Comparison of ENCODE assay signal across 31 cellular contexts in genomic region chr13:106497079-106497478, GRCh38. TPM values are rescaled to one million over a fixed set of nuclear protein-coding genes. Genes with fewer than 3 reads are reported as not detected.
DNase-seq lines count a peak whose midpoint lies in the region; ATAC-seq and TF ChIP-seq lines count a peak whose summit lies in the region.
"Had no signal": no experiment of that assay in that cellular context is flagged by ENCODE, and none has a peak within 500 bp of the region (broad histone marks: within the 10 kb centered on the region; RNA-seq: fewer than 3 reads in every experiment).

No MANE protein-coding gene starts in this region.

- no peak for ATAC-seq in left lung
- ATAC-seq: activated CD4-positive, CD25-positive, alpha-beta regulatory T cell treated with anti-CD3 and anti-CD28 coated beads, Interleukin-2, amount 50 U/mL, for 24 hours; activated T-helper 17 cell treated with anti-CD3 and anti-CD28 coated beads, Interleukin-2, amount 50 U/mL, for 72 hours; K562; left cardiac atrium; naive thymus-derived CD4-positive, alpha-beta T cell had no signal

- H3K4me1 ChIP-seq in HUES64 (ENCODE audit: insufficient read depth, low read length) (peaks cover 42% of the 10 kb centered on the region), left lung (peaks cover 0 to 57% of the 10 kb centered on the region in 2 donors), skeletal muscle tissue (ENCODE audit: control insufficient read depth in 3 of 3, insufficient read depth in 3 of 3, low read length in 3 of 3) (peaks cover 19 to 36% (median 20%) of the 10 kb centered on the region in 3 donors)
- H3K4me1 ChIP-seq: Caco-2 had no signal

- H3K4me3 ChIP-seq in HUES64 (ENCODE audit: low read length) (no peak overlapping the region), left lung (no peak overlapping the region), skeletal muscle tissue (ENCODE audit: low read length in 3 of 3) (no peak overlapping the region)
- H3K4me3 ChIP-seq: K562, MG63, suprapubic skin, uterus had no signal

- H3K27ac ChIP-seq in HUES64 (ENCODE audit: low read depth, low read length), result peak overlapping the region; percentile 22; the same call in 1 of the 2 replicates
- H3K27ac ChIP-seq in caudate nucleus (ENCODE audit: low read depth, low read length), result peak overlapping the region; percentile 30
- H3K27ac ChIP-seq in left lung, result peak overlapping the region; percentile 51 to 54
- H3K27ac ChIP-seq in skeletal muscle tissue (ENCODE audit: low read depth, low read length), result peak overlapping the region; percentile 55
- H3K27ac ChIP-seq: C4-2B, RWPE1 had no signal

- WGBS in HUES64, result 100% methylated on average over 1 of the region's 1 CpG

- no peak overlapping the region for H3K9ac ChIP-seq in HUES64 (ENCODE audit: low read depth, low read length)
- H3K9ac ChIP-seq in skeletal muscle tissue (ENCODE audit: low read depth in 1 of 3, low read length in 3 of 3), result peak overlapping the region in 2 of 3 donors; percentile 44 to 46

- H3K27me3 ChIP-seq in HUES64 (ENCODE audit: insufficient read depth, low read length) (no peaks in the 10 kb centered on the region), left lung (peaks cover 0 to 3% of the 10 kb centered on the region in 2 donors), skeletal muscle tissue (ENCODE audit: control insufficient read depth in 3 of 3, insufficient read depth in 3 of 3, low read length in 3 of 3) (no peaks in the 10 kb centered on the region)
- H3K27me3 ChIP-seq: MG63, suprapubic skin, uterus had no signal

- H3K9me3 ChIP-seq in HUES64 (ENCODE audit: insufficient read depth, low read depth, low read length) (no peaks in the 10 kb centered on the region), left lung (no peaks in the 10 kb centered on the region), skeletal muscle tissue (ENCODE audit: control insufficient read depth in 3 of 3, low read length in 3 of 3) (no peaks in the 10 kb centered on the region)
- H3K9me3 ChIP-seq: Caco-2, MG63, suprapubic skin, uterus had no signal

- DNase-seq in caudate nucleus (lab: John Stamatoyannopoulos, UW) (no peak), left lung (no peak), RPMI8226 (no peak), hypothalamus (lab: John Stamatoyannopoulos, UW) (no peak), AG08395 (ENCODE audit: low spot score) (no peak)
- DNase-seq in activated CD4-positive, alpha-beta T cell treated with anti-CD3 and anti-CD28 coated beads for 4 hours, result no peak
- DNase-seq: activated CD4-positive, alpha-beta memory T cell treated with anti-CD3 and anti-CD28 coated beads for 36 hours; activated CD8-positive, alpha-beta memory T cell treated with anti-CD3 and anti-CD28 coated beads, Interleukin-2, amount 50 U/mL, for 48 hours; activated naive CD4-positive, alpha-beta T cell treated with anti-CD3 and anti-CD28 coated beads, Interleukin-2, amount 50 U/mL, for 16 hours; amniotic stem cell; Caco-2; central memory CD4-positive, alpha-beta T cell; GF-D8; HCEC 1CT; head of caudate nucleus; left cardiac atrium; mesenchymal stem cell; MG63; naive thymus-derived CD4-positive, alpha-beta T cell; NCI-H226; NCI-H774; occipital lobe; uterus had no signal

- intact Hi-C loops in left lung (cut with DNase I), result no loop called here

- TF ChIP-seq CTCF in left lung (IDR thresholded peaks at IDR 0.05), result no peak

- H3K36me3 ChIP-seq in HUES64 (ENCODE audit: insufficient read depth, low read length), result peaks cover 51% of the 10 kb centered on the region
- peaks cover 0 to 17% of the 10 kb centered on the region in 2 donors for H3K36me3 ChIP-seq in left lung
- H3K36me3 ChIP-seq in skeletal muscle tissue (ENCODE audit: control insufficient read depth in 3 of 3, insufficient read depth in 3 of 3, low read length in 3 of 3), result peaks cover 13 to 19% (median 16%) of the 10 kb centered on the region in 3 donors
- H3K36me3 ChIP-seq: MG63, uterus had no signal

RNA-seq across cellular contexts. Expression of gene EFNB2, which starts 38.4 kb away (rescaled TPM):
- polyA plus RNA-seq in HUES64 (2013, experiment 1 of 2), result 30.9 TPM
- polyA plus RNA-seq in HUES64 (2013, experiment 2 of 2), result 47.2 TPM
- total RNA-seq in left lung (10 to 100 TPM; 39.6 to 40.2 TPM), skeletal muscle tissue (14.6 TPM)
